In the genomic region with DNA sequence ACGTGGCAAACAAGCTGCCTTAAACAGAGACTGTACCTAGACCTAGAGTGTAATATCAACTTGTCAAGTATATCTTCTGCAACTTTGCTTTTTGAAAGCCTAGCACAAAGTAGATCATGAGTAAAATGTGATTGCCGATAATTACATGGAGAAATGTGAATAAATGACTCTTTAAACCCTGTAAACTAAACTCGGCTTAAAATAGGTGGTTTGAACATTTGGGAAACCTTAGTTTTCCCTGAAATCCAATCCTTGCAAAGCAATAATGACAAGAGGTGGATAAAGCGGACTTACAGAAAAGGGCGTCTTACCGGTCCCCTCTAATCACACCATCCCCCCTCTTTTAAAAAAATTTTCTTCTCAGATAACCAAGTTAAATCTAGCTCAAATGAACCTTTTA, we compare ENCODE assay signal across 7 cellular contexts. TPM values are rescaled to one million over a fixed set of nuclear protein-coding genes. Genes with fewer than 3 reads are reported as not detected.
DNase-seq lines count a peak whose midpoint lies in the region; ATAC-seq and TF ChIP-seq lines count a peak whose summit lies in the region.

No MANE protein-coding gene starts in this region.

- H3K27me3 Mint-ChIP-seq in stimulated activated memory B cell treated with anti-CD40 and anti-IgM and Interleukin-4, amounts not matched to agents 10 μg/mL and 1 μg/mL and 100 μg/mL, for 72 hours, result no peaks in the 10 kb centered on the region

- TF ChIP-seq CTCF in HFF-Myc (IDR thresholded peaks at IDR 0.05; ENCODE audit: low read depth, low read length, missing control alignments), result no peak
- TF ChIP-seq CTCF in WI38 (IDR thresholded peaks at IDR 0.05; ENCODE audit: low read depth, low read length), result no peak
- TF ChIP-seq CTCF in hepatocyte (IDR thresholded peaks at IDR 0.05; ENCODE audit: poor library complexity), result no peak

- peak overlapping the region; percentile 87 for H2AFZ ChIP-seq in hepatocyte

- peak overlapping the region; percentile 97 for H3K27ac Mint-ChIP-seq in stimulated activated memory B cell treated with anti-CD40 and anti-IgM and Interleukin-4, amounts not matched to agents 10 μg/mL and 1 μg/mL and 100 μg/mL, for 72 hours

- peak overlapping the region; percentile 96 for H3K27ac ChIP-seq in hepatocyte

- DNase-seq in HFF-Myc (ENCODE audit: extremely low read depth, low read depth) (no peak), hepatocyte (ENCODE audit: low spot score) (no peak)

- H3K79me2 ChIP-seq in hepatocyte, result peaks cover 40% of the 10 kb centered on the region

- no peaks in the 10 kb centered on the region for H4K20me1 ChIP-seq in hepatocyte (ENCODE audit: insufficient read depth, poor library complexity, severe bottlenecking)

- H3K9me3 Mint-ChIP-seq in stimulated activated memory B cell treated with anti-CD40 and anti-IgM and Interleukin-4, amounts not matched to agents 10 μg/mL and 1 μg/mL and 100 μg/mL, for 72 hours, result peaks cover 2% of the 10 kb centered on the region

- H3K4me1 Mint-ChIP-seq in stimulated activated memory B cell treated with anti-CD40 and anti-IgM and Interleukin-4, amounts not matched to agents 10 μg/mL and 1 μg/mL and 100 μg/mL, for 72 hours, result peaks cover 34% of the 10 kb centered on the region

- H3K4me2 ChIP-seq in hepatocyte, result peak overlapping the region; percentile 73

- H3K9me2 ChIP-seq in hepatocyte (replicated peaks; ENCODE audit: insufficient read depth), result no peaks in the 10 kb centered on the region

- H3K4me3 ChIP-seq in HFF-Myc (replicated peaks; ENCODE audit: low read depth, low read length) (peak overlapping the region; percentile 64), WI38 (ENCODE audit: low read depth, low read length) (peak overlapping the region; percentile 91), hepatocyte (peak overlapping the region; percentile 67)

- ATAC-seq in stimulated activated memory B cell treated with anti-CD40 and anti-IgM and Interleukin-4, amounts not matched to agents 10 μg/mL and 1 μg/mL and 100 μg/mL, for 72 hours, result no peak
- ATAC-seq in GM19397 (IDR thresholded peaks at IDR 0.05; ENCODE audit: unreplicated experiment) (no peak), GM18909 (IDR thresholded peaks at IDR 0.05; ENCODE audit: poor library complexity, unreplicated experiment) (no peak), HG03159 (IDR thresholded peaks at IDR 0.05; ENCODE audit: unreplicated experiment) (no peak)

- WGBS in hepatocyte (ENCODE audit: low lambda C conversion rate, missing lambda C conversion rate), result 36% methylated on average over 6 of the region's 6 CpGs

- peaks cover 8% of the 10 kb centered on the region for H3K4me1 ChIP-seq in hepatocyte (ENCODE audit: insufficient read depth)

- no peaks in the 10 kb centered on the region for H3K27me3 ChIP-seq in hepatocyte

- no peaks in the 10 kb centered on the region for H3K36me3 ChIP-seq in hepatocyte (replicated peaks; ENCODE audit: insufficient read depth, low read depth)

- no peaks in the 10 kb centered on the region for H3K9me3 ChIP-seq in hepatocyte (ENCODE audit: low read depth)

- H3K4me3 Mint-ChIP-seq in stimulated activated memory B cell treated with anti-CD40 and anti-IgM and Interleukin-4, amounts not matched to agents 10 μg/mL and 1 μg/mL and 100 μg/mL, for 72 hours, result peak overlapping the region; percentile 90

- H3K36me3 Mint-ChIP-seq in stimulated activated memory B cell treated with anti-CD40 and anti-IgM and Interleukin-4, amounts not matched to agents 10 μg/mL and 1 μg/mL and 100 μg/mL, for 72 hours, result peaks cover 15% of the 10 kb centered on the region

RNA-seq across cellular contexts. Expression of a gene that starts 0.5 kb away (rescaled TPM):
- total RNA-seq in hepatocyte, result 66.6 and 71.0 TPM in 2 replicates
- polyA plus RNA-seq in hepatocyte, result 66.9 and 70.2 TPM in 2 replicates
